ENCODE assay signal across 1 cellular context in genomic region chr12:102426599-102427541, GRCh38.
TF ChIP-seq lines count a peak whose summit lies in the region.

No MANE protein-coding gene starts in this region.

TF ChIP-seq in HepG2, 621 proteins besides CTCF, POLR2A, EP300 and RAD21:
- TF ChIP-seq NAIF1 (CRISPR knock-in tag; IDR thresholded peaks at IDR 0.05; ENCODE audit: borderline replicate concordance) (no peak), FLYWCH1 (CRISPR knock-in tag; IDR thresholded peaks at IDR 0.05) (no peak), FOSL2 (CRISPR knock-in tag; IDR thresholded peaks at IDR 0.05) (no peak), ARID2 (CRISPR knock-in tag; IDR thresholded peaks at IDR 0.05; ENCODE audit: borderline replicate concordance) (no peak)
